In genomic region chr21:40886931-40887330, GRCh38 we compare ENCODE assay signal across 16 cellular contexts. TPM values are rescaled to one million over a fixed set of nuclear protein-coding genes. Genes with fewer than 3 reads are reported as not detected.
"Had no signal": no experiment of that assay in that cellular context is flagged by ENCODE, and none has a peak within 500 bp of the region (broad histone marks: within the 10 kb centered on the region; RNA-seq: fewer than 3 reads in every experiment).

No MANE protein-coding gene starts in this region.

- H3K9me3 Mint-ChIP-seq: natural killer cell treated with Interleukin-12 subunit alpha and Interleukin-12 subunit beta and Interleukin-15 and Interleukin-18, amount 100 ng/mL, for 72 hours; stimulated activated memory B cell treated with anti-CD40 and anti-IgM and Interleukin-4, amounts not matched to agents 10 μg/mL and 1 μg/mL and 100 μg/mL, for 72 hours had no signal

- H3K27ac ChIP-seq: esophagus squamous epithelium, right atrium auricular region, vagina had no signal

- DNase-seq: activated naive CD4-positive, alpha-beta T cell treated with anti-CD3 and anti-CD28 coated beads, Interleukin-2, amount 50 U/mL, for 16 hours; esophagus squamous epithelium; hippocampal formation; kidney glomerular epithelial cell; left ventricle myocardium superior; stimulated activated CD4-positive, alpha-beta T cell treated with anti-CD3 and anti-CD28 coated beads, Interleukin-2, amount 100 ng/mL, for 48 hours had no signal

- H3K9me3 ChIP-seq: esophagus squamous epithelium, right atrium auricular region, vagina had no signal

- ATAC-seq: activated T-helper 17 cell treated with anti-CD3 and anti-CD28 coated beads, Interleukin-2, amount 50 U/mL, for 72 hours; left ventricle myocardium superior; stimulated activated memory B cell treated with anti-CD40 and anti-IgM and Interleukin-4, amounts not matched to agents 10 μg/mL and 1 μg/mL and 100 μg/mL, for 72 hours had no signal

- H3K4me3 Mint-ChIP-seq: activated T-helper 17 cell treated with anti-CD3 and anti-CD28 coated beads, Interleukin-2, amount 50 U/mL, for 72 hours; natural killer cell treated with Interleukin-12 subunit alpha and Interleukin-12 subunit beta and Interleukin-15 and Interleukin-18, amount 100 ng/mL, for 72 hours; stimulated activated memory B cell treated with anti-CD40 and anti-IgM and Interleukin-4, amounts not matched to agents 10 μg/mL and 1 μg/mL and 100 μg/mL, for 72 hours had no signal

- H3K27me3 ChIP-seq: esophagus squamous epithelium, right atrium auricular region, vagina had no signal

- H3K4me1 ChIP-seq: right atrium auricular region, vagina had no signal

- H3K27ac Mint-ChIP-seq: activated T-helper 17 cell treated with anti-CD3 and anti-CD28 coated beads, Interleukin-2, amount 50 U/mL, for 72 hours; natural killer cell treated with Interleukin-12 subunit alpha and Interleukin-12 subunit beta and Interleukin-15 and Interleukin-18, amount 100 ng/mL, for 72 hours; stimulated activated memory B cell treated with anti-CD40 and anti-IgM and Interleukin-4, amounts not matched to agents 10 μg/mL and 1 μg/mL and 100 μg/mL, for 72 hours had no signal

- H3K36me3 Mint-ChIP-seq: natural killer cell treated with Interleukin-12 subunit alpha and Interleukin-12 subunit beta and Interleukin-15 and Interleukin-18, amount 100 ng/mL, for 72 hours; stimulated activated memory B cell treated with anti-CD40 and anti-IgM and Interleukin-4, amounts not matched to agents 10 μg/mL and 1 μg/mL and 100 μg/mL, for 72 hours had no signal

- H3K4me1 Mint-ChIP-seq: activated T-helper 17 cell treated with anti-CD3 and anti-CD28 coated beads, Interleukin-2, amount 50 U/mL, for 72 hours; stimulated activated memory B cell treated with anti-CD40 and anti-IgM and Interleukin-4, amounts not matched to agents 10 μg/mL and 1 μg/mL and 100 μg/mL, for 72 hours had no signal

- H3K4me3 ChIP-seq: esophagus squamous epithelium, right atrium auricular region, vagina had no signal

- H3K27me3 Mint-ChIP-seq: natural killer cell treated with Interleukin-12 subunit alpha and Interleukin-12 subunit beta and Interleukin-15 and Interleukin-18, amount 100 ng/mL, for 72 hours; stimulated activated memory B cell treated with anti-CD40 and anti-IgM and Interleukin-4, amounts not matched to agents 10 μg/mL and 1 μg/mL and 100 μg/mL, for 72 hours had no signal

- H3K36me3 ChIP-seq: esophagus squamous epithelium, right atrium auricular region, vagina had no signal

RNA-seq across cellular contexts. Expression of gene DSCAM, which starts 40.0 kb away (rescaled TPM):
- total RNA-seq: activated CD8-positive, alpha-beta memory T cell treated with anti-CD3 and anti-CD28 coated beads for 36 hours; activated T-helper 17 cell treated with anti-CD3 and anti-CD28 coated beads, Interleukin-2, amount 50 U/mL, for 72 hours; cardiac septum; fibroblast of villous mesenchyme; left ventricle myocardium superior; mesenteric fat pad; natural killer cell treated with Interleukin-12 subunit alpha and Interleukin-12 subunit beta and Interleukin-15 and Interleukin-18, amount 100 ng/mL, for 72 hours; right atrium auricular region; T-helper 2 cell treated with Interferon-gamma antibody and Interleukin-4, amounts not matched to agents 100 ng/mL and 5 ng/mL, for 36 hours; vagina had no signal
